In the genomic region with DNA sequence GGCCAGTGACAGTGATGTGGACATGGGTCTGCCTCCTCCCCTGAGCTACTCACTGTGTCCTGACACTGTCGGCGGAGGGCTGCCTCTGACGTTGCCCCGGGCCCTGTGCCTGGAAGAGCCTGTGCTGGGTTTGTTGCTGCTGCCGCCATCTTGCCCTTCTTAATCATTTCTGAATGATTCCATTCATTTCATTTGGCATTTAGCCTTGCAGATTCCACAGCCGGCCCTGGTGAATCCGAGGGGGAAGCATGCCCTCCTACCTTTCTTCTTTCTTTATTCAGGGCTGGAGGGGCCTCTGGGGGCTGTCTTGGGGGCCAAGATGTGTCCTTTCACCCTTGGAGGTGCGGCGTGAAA, we compare ENCODE assay signal across 19 cellular contexts.
"Had no signal": no experiment of that assay in that cellular context is flagged by ENCODE, and none has a peak within 500 bp of the region (broad histone marks: within the 10 kb centered on the region; RNA-seq: fewer than 3 reads in every experiment).

No MANE protein-coding gene starts in this region.

- DNase-seq: activated CD4-positive, alpha-beta T cell treated with anti-CD3 and anti-CD28 coated beads, Interleukin-2, amount 10 ng/mL, durations not matched to agents 7 days and 5 days; activated CD8-positive, alpha-beta memory T cell treated with anti-CD3 and anti-CD28 coated beads for 24 hours; activated CD8-positive, alpha-beta memory T cell treated with anti-CD3 and anti-CD28 coated beads, Interleukin-2, amount 50 U/mL, for 48 hours; activated effector memory CD4-positive, alpha-beta T cell treated with anti-CD3 and anti-CD28 coated beads, Interleukin-2, amount 50 U/mL, for 16 hours; activated naive CD4-positive, alpha-beta T cell treated with anti-CD3 and anti-CD28 coated beads, Interleukin-2, amount 50 U/mL, for 16 hours; activated T-cell treated with anti-CD3 and anti-CD28 coated beads, Interleukin-2, amount 50 U/mL, for 72 hours; endodermal cell; foreskin fibroblast; natural killer cell; stimulated activated CD4-positive, alpha-beta T cell treated with anti-CD3 and anti-CD28 coated beads, Interleukin-15, amount 100 ng/mL, for 24 hours; stimulated activated CD4-positive, alpha-beta T cell treated with anti-CD3 and anti-CD28 coated beads, Interleukin-2, amount 100 ng/mL, for 48 hours; stomach; upper lobe of left lung had no signal

- H3K27me3 ChIP-seq: stomach, upper lobe of left lung had no signal

- ATAC-seq: activated CD4-positive, CD25-positive, alpha-beta regulatory T cell treated with anti-CD3 and anti-CD28 coated beads, Interleukin-2, amount 50 U/mL, for 24 hours; activated T-cell treated with anti-CD3 and anti-CD28 coated beads, Interleukin-2, amount 50 U/mL, for 72 hours; natural killer cell; right cardiac atrium had no signal

- H3K27ac ChIP-seq: epithelial cell of prostate, prostate gland, skin epidermis, stomach, thoracic aorta, upper lobe of left lung had no signal

- H3K4me3 ChIP-seq: prostate gland, skin epidermis, stomach, thoracic aorta, upper lobe of left lung had no signal
